In genomic region chr2:228318218-228318617, GRCh38 we compare ENCODE assay signal across 9 cellular contexts.
DNase-seq lines count a peak whose midpoint lies in the region; ATAC-seq and TF ChIP-seq lines count a peak whose summit lies in the region.
"Had no signal": no experiment of that assay in that cellular context is flagged by ENCODE, and none has a peak within 500 bp of the region (broad histone marks: within the 10 kb centered on the region; RNA-seq: fewer than 3 reads in every experiment).

No MANE protein-coding gene starts in this region.

- H3K9me3 Mint-ChIP-seq in GM23338 = no peaks in the 10 kb centered on the region; the same call in 2 of the 3 replicates

- H4K20me1 ChIP-seq in GM23338 (replicated peaks; ENCODE audit: insufficient read depth) (no peaks in the 10 kb centered on the region), OCI-LY3 (ENCODE audit: insufficient read depth, low read length) (no peaks in the 10 kb centered on the region), osteoblast (ENCODE audit: insufficient read depth, low read length) (no peaks in the 10 kb centered on the region)

- H3K4me1 ChIP-seq in GM23338 (ENCODE audit: insufficient read depth) (no peaks in the 10 kb centered on the region), OCI-LY3 (ENCODE audit: low read length) (no peaks in the 10 kb centered on the region), heart left ventricle (peaks cover 0 to 19% (median 9%) of the 10 kb centered on the region in 12 donors), vagina (no peaks in the 10 kb centered on the region), thyroid gland (no peaks in the 10 kb centered on the region), osteoblast (ENCODE audit: insufficient read depth, low read length) (no peaks in the 10 kb centered on the region)

- TF ChIP-seq CTCF in GM23338 (conservative IDR thresholded peaks at IDR 0.05; ENCODE audit: low read depth in 2 of 2) (peak; percentile 74 to 83), OCI-LY3 (IDR thresholded peaks at IDR 0.05; ENCODE audit: low read depth, low read length) (peak; percentile 23), heart left ventricle (IDR thresholded peaks at IDR 0.05) (peak; percentile 20 to 58 (median 44)), vagina (IDR thresholded peaks at IDR 0.05) (no peak), thyroid gland (IDR thresholded peaks at IDR 0.05) (no peak), osteoblast (IDR thresholded peaks at IDR 0.05; ENCODE audit: extremely low read depth, low read depth, low read length) (no peak)

- H3K4me1 Mint-ChIP-seq in GM23338 = no peaks in the 10 kb centered on the region

- H3F3A ChIP-seq in GM23338 (replicated peaks; ENCODE audit: low read depth) = no peaks in the 10 kb centered on the region

- no peaks in the 10 kb centered on the region for H3K27me3 ChIP-seq in GM23338 (ENCODE audit: insufficient read depth)
- H3K27me3 ChIP-seq in OCI-LY3 (ENCODE audit: low read depth, low read length) = no peaks in the 10 kb centered on the region
- H3K27me3 ChIP-seq in heart left ventricle = no peaks in the 10 kb centered on the region
- no peaks in the 10 kb centered on the region for H3K27me3 ChIP-seq in vagina
- no peaks in the 10 kb centered on the region for H3K27me3 ChIP-seq in thyroid gland
- no peaks in the 10 kb centered on the region for H3K27me3 ChIP-seq in osteoblast (ENCODE audit: insufficient read depth, low read length)

- DNase-seq in AG08395 (ENCODE audit: low spot score) (peak; percentile 25), GM23338 (ENCODE audit: low spot score) (peak; percentile 82), heart left ventricle (peak in 4 of 5 donors; percentile 16 to 48 (median 32)), vagina (ENCODE audit: extremely low spot score in 2 of 2) (no peak), thyroid gland (no peak), osteoblast (ENCODE audit: insufficient read length, low spot score, missing footprints) (no peak)

- H3K9me3 ChIP-seq in OCI-LY3 (ENCODE audit: insufficient read depth, low read length) (no peaks in the 10 kb centered on the region), heart left ventricle (no peaks in the 10 kb centered on the region), vagina (no peaks in the 10 kb centered on the region), thyroid gland (no peaks in the 10 kb centered on the region), osteoblast (ENCODE audit: low read depth, low read length) (no peaks in the 10 kb centered on the region)

- H3K4me3 ChIP-seq in GM23338 (no peak overlapping the region), OCI-LY3 (ENCODE audit: low read length) (no peak overlapping the region), heart left ventricle (no peak overlapping the region), vagina (no peak overlapping the region), thyroid gland (replicated peaks in 1 of 3) (no peak overlapping the region), osteoblast (ENCODE audit: insufficient read depth, low read length) (no peak overlapping the region)

- H3K36me3 Mint-ChIP-seq in GM23338 (ENCODE audit: low read depth) = no peaks in the 10 kb centered on the region
- H3K36me3 Mint-ChIP-seq: activated naive CD4-positive, alpha-beta T cell treated with anti-CD3 and anti-CD28 coated beads, Interleukin-2, amount 50 U/mL, for 72 hours had no signal

- no peak overlapping the region for H3K4me3 Mint-ChIP-seq in GM23338

- no peak overlapping the region for H3K4me2 ChIP-seq in GM23338
- H3K4me2 ChIP-seq in OCI-LY3 (ENCODE audit: low read length) = no peak overlapping the region
- no peak overlapping the region for H3K4me2 ChIP-seq in osteoblast (ENCODE audit: insufficient read depth, low read length)

- H3K9me2 ChIP-seq in GM23338 (ENCODE audit: insufficient read depth) = no peaks in the 10 kb centered on the region

- H3K9ac ChIP-seq in OCI-LY3 (ENCODE audit: low read length) = no peak overlapping the region

- no peaks in the 10 kb centered on the region for H3K27me3 Mint-ChIP-seq in GM23338 (ENCODE audit: insufficient read depth, low read depth, poor library complexity)

- TF ChIP-seq POLR2A in heart left ventricle (IDR thresholded peaks at IDR 0.05) (no peak), vagina (IDR thresholded peaks at IDR 0.05) (no peak), thyroid gland (IDR thresholded peaks at IDR 0.05) (no peak)

- intact Hi-C loops in heart left ventricle (cut with DNase I) = loop anchor here in 7 of 10 donors (5.0 to 10.0 kb wide), 4 partner anchors 136 to 339 kb away; partner anchors contain the start of gene SPHKAP (in 1 of the 7)
- intact Hi-C loops in vagina (cut with DNase I) = no loop called here
- intact Hi-C loops in thyroid gland (cut with DNase I) = no loop called here

- no peaks in the 10 kb centered on the region for H3K36me3 ChIP-seq in GM23338 (ENCODE audit: insufficient read depth)
- H3K36me3 ChIP-seq in OCI-LY3 (replicated peaks; ENCODE audit: low read depth, low read length) = no peaks in the 10 kb centered on the region
- H3K36me3 ChIP-seq in heart left ventricle = no peaks in the 10 kb centered on the region
- H3K36me3 ChIP-seq in vagina = no peaks in the 10 kb centered on the region
- H3K36me3 ChIP-seq in thyroid gland = no peaks in the 10 kb centered on the region
- no peaks in the 10 kb centered on the region for H3K36me3 ChIP-seq in osteoblast (ENCODE audit: insufficient read depth, low read length)

- ATAC-seq in GM23338 (peak; percentile 100), heart left ventricle (peak; percentile 61 to 88 (median 80)), GM18517 (IDR thresholded peaks at IDR 0.05; ENCODE audit: unreplicated experiment) (no peak)
- ATAC-seq: activated naive CD4-positive, alpha-beta T cell treated with anti-CD3 and anti-CD28 coated beads, Interleukin-2, amount 50 U/mL, for 72 hours had no signal

- H3K27ac ChIP-seq in GM23338 (ENCODE audit: low read depth) (no peak overlapping the region), OCI-LY3 (ENCODE audit: low read length) (no peak overlapping the region), heart left ventricle (peak overlapping the region in 1 of 12 donors; percentile 43), vagina (no peak overlapping the region), thyroid gland (no peak overlapping the region), osteoblast (ENCODE audit: low read depth, low read length) (no peak overlapping the region)

- H2AFZ ChIP-seq in GM23338 (no peak overlapping the region), OCI-LY3 (ENCODE audit: low read depth, low read length) (no peak overlapping the region), osteoblast (ENCODE audit: low read length) (no peak overlapping the region)

- H3K27ac Mint-ChIP-seq in GM23338 = no peak overlapping the region
- H3K27ac Mint-ChIP-seq: activated naive CD4-positive, alpha-beta T cell treated with anti-CD3 and anti-CD28 coated beads, Interleukin-2, amount 50 U/mL, for 72 hours had no signal

- 6 to 25% (median 21%) methylated on average over 1 of the region's 1 CpG for WGBS in heart left ventricle, 4 donors
- WGBS in thyroid gland, 2 donors = 36 to 46% methylated on average over 1 of the region's 1 CpG

- H3K79me2 ChIP-seq in GM23338 (replicated peaks; ENCODE audit: insufficient read depth) (no peaks in the 10 kb centered on the region), OCI-LY3 (ENCODE audit: low read length) (no peaks in the 10 kb centered on the region), osteoblast (ENCODE audit: insufficient read depth, low read length) (no peaks in the 10 kb centered on the region)

TF ChIP-seq in GM23338, 12 proteins besides CTCF, POLR2A, EP300 and RAD21 (continues in another document):
- TF ChIP-seq STAT1 (IDR thresholded peaks at IDR 0.05; ENCODE audit: unreplicated experiment) = no peak
- no peak for TF ChIP-seq POLR2AphosphoS5 (IDR thresholded peaks at IDR 0.05; ENCODE audit: low read depth)
- TF ChIP-seq ZNF331 (CRISPR knock-in tag; IDR thresholded peaks at IDR 0.05; ENCODE audit: low read depth) = no peak
- no peak for TF ChIP-seq NANOG (IDR thresholded peaks at IDR 0.05; ENCODE audit: borderline replicate concordance)
- TF ChIP-seq ZNF114 (CRISPR knock-in tag; IDR thresholded peaks at IDR 0.05) = no peak
- no peak for TF ChIP-seq ETS1 (IDR thresholded peaks at IDR 0.05)
- no peak for TF ChIP-seq JUNB (IDR thresholded peaks at IDR 0.05; ENCODE audit: unreplicated experiment)
- no peak for TF ChIP-seq EZH2phosphoT487 (IDR thresholded peaks at IDR 0.05; ENCODE audit: unreplicated experiment)

Comparison
In these comparisons a context has a peak if more than half of its experiments do, and no peak if none do; other contexts are left out.
1. DNase-seq: peak in AG08395 (single experiment), GM23338 (single experiment) and heart left ventricle (4 of 5); none in vagina (0 of 2), thyroid gland (0 of 2) and osteoblast (single experiment).
2. CTCF ChIP-seq: peak in GM23338 (2 of 2), OCI-LY3 (single experiment) and heart left ventricle (12 of 12); none in vagina (0 of 3), thyroid gland (0 of 6) and osteoblast (single experiment).
3. intact Hi-C loops: an anchor here in heart left ventricle (5.0 to 10.0 kb wide); none called in vagina and thyroid gland.